ENCODE assay signal across 11 cellular contexts in genomic region chr12:46556105-46556559, GRCh38.
A peak's percentile ranks its signal among the peaks of the same experiment; 100 is the strongest.
DNase-seq lines count a peak whose midpoint lies in the region; ATAC-seq, FAIRE-seq and TF ChIP-seq lines count a peak whose summit lies in the region.
"Had no signal": no experiment of that assay in that cellular context is flagged by ENCODE, and none has a peak within 500 bp of the region (broad histone marks: within the 10 kb centered on the region; RNA-seq: fewer than 3 reads in every experiment).

No MANE protein-coding gene starts in this region.

- H3K4me2 ChIP-seq in A549: peak overlapping the region; percentile 52

- ATAC-seq in A549: peak; percentile 58 to 61
- ATAC-seq in HG03196 (IDR thresholded peaks at IDR 0.05; ENCODE audit: unreplicated experiment): no peak
- no peak for ATAC-seq in HG02885 (IDR thresholded peaks at IDR 0.05; ENCODE audit: poor library complexity, unreplicated experiment)
- ATAC-seq in natural killer cell: no peak

- no peaks in the 10 kb centered on the region for H3K27me3 ChIP-seq in MG63

- H3K27me3 Mint-ChIP-seq in natural killer cell (ENCODE audit: low read depth in 2 of 2): no peaks in the 10 kb centered on the region
- H3K27me3 Mint-ChIP-seq: CD4-positive, alpha-beta T cell had no signal

- TF ChIP-seq RAD21 in A549 (conservative IDR thresholded peaks at IDR 0.05 in 1 of 2, IDR thresholded peaks at IDR 0.05 in 1 of 2): no peak

- intact Hi-C loops in natural killer cell (cut with micrococcal nuclease): no loop called here

- TF ChIP-seq EP300 in A549 (IDR thresholded peaks at IDR 0.05): peak; percentile 43 to 58; a peak in 2 of 5 replicates

- H3K4me1 Mint-ChIP-seq in natural killer cell: peaks cover under 1 to 22% of the 10 kb centered on the region in 2 donors

- H3K36me3 ChIP-seq in MG63 (no peaks in the 10 kb centered on the region; the same call in 1 of the 2 replicates), mesodermal cell (ENCODE audit: control insufficient read depth, insufficient read depth, low read length) (no peaks in the 10 kb centered on the region)

- CTCF ChIA-PET in A549 (lab: Yijun Ruan, JAX): interaction anchor here (0.6 to 1.3 kb wide), 2 partner anchors 9 to 672 kb away, joined by 3 to 4 read pairs; no protein-coding TSS in a partner anchor

- FAIRE-seq in A549 (lab: Jason Lieb, UNC): peak; percentile 32
- FAIRE-seq: GM19239 had no signal

- H3K4me3 Mint-ChIP-seq in natural killer cell: no peak overlapping the region
- H3K4me3 Mint-ChIP-seq: CD4-positive, alpha-beta T cell had no signal

- H3K4me1 ChIP-seq in A549: peaks cover 61% of the 10 kb centered on the region
- peaks cover 16% of the 10 kb centered on the region for H3K4me1 ChIP-seq in mesodermal cell (ENCODE audit: control insufficient read depth, insufficient read depth, low read length, poor library complexity, severe bottlenecking)

- 13% methylated on average over 2 of the region's 2 CpGs for WGBS in A549 (ENCODE audit: missing lambda C conversion rate)
- no CpG with 5 or more reads among the region's 2 CpGs for WGBS in mesodermal cell (ENCODE audit: insufficient coverage in 2 of 2), 2 experiments

- DNase-seq in A549 (ENCODE audit: low read depth in 1 of 2, low spot score in 1 of 2) (peak; percentile 19 to 68), MG63 (peak; percentile 10), dermis microvascular lymphatic vessel endothelial cell (ENCODE audit: low read depth in 2 of 2) (peak; percentile 52 to 88), NCI-H2171 (lab: John Stamatoyannopoulos, UW) (no peak), natural killer cell (no peak)
- DNase-seq: activated T-cell treated with anti-CD3 and anti-CD28 coated beads, Interleukin-2, amount 50 U/mL, for 1 hour; CD4-positive, alpha-beta T cell had no signal

- no peak overlapping the region for H3K4me3 ChIP-seq in A549
- H3K4me3 ChIP-seq in MG63: no peak overlapping the region
- no peak overlapping the region for H3K4me3 ChIP-seq in mesodermal cell (ENCODE audit: extremely low read depth, insufficient read depth, low read length, poor library complexity, severe bottlenecking)

- TF ChIP-seq CTCF in A549 (IDR thresholded peaks at IDR 0.05) (no peak), natural killer cell (IDR thresholded peaks at IDR 0.05) (no peak)

- H3K36me3 Mint-ChIP-seq in natural killer cell: no peaks in the 10 kb centered on the region

- H3K9me3 ChIP-seq in A549 (peaks cover 4% of the 10 kb centered on the region; the same call in 1 of the 3 replicates), MG63 (no peaks in the 10 kb centered on the region), mesodermal cell (ENCODE audit: control insufficient read depth, low read length) (no peaks in the 10 kb centered on the region)

- peaks cover 0 to 2% of the 10 kb centered on the region in 2 donors for H3K9me3 Mint-ChIP-seq in natural killer cell
- H3K9me3 Mint-ChIP-seq: CD4-positive, alpha-beta T cell had no signal

- H3K27ac Mint-ChIP-seq in natural killer cell: no peak overlapping the region
- H3K27ac Mint-ChIP-seq: CD4-positive, alpha-beta T cell had no signal

- no peak for TF ChIP-seq POLR2A in A549 (IDR thresholded peaks at IDR 0.05; ENCODE audit: low read length)

- H3K27ac ChIP-seq in A549: peak overlapping the region; percentile 74 to 77
- H3K27ac ChIP-seq in mesodermal cell (ENCODE audit: low read depth, low read length, severe bottlenecking): peak overlapping the region; percentile 68

- POLR2A ChIA-PET in A549 (lab: Yijun Ruan, JAX): interaction anchor here (1.0 kb wide), 1 partner anchor 32 kb away, joined by 7 read pairs; no protein-coding TSS in a partner anchor

TF ChIP-seq in A549, 52 proteins besides CTCF, POLR2A, EP300 and RAD21 (continues in another document):
- TF ChIP-seq NFE2L2 (conservative IDR thresholded peaks at IDR 0.05; ENCODE audit: low read length) (no peak), ZC3H11A (IDR thresholded peaks at IDR 0.05) (no peak), EHMT2 (IDR thresholded peaks at IDR 0.05; ENCODE audit: low read depth) (no peak), CHD4 (IDR thresholded peaks at IDR 0.05; ENCODE audit: borderline replicate concordance) (no peak), HOXB5 (CRISPR knock-in tag; IDR thresholded peaks at IDR 0.05) (no peak), CHD2 (IDR thresholded peaks at IDR 0.05; ENCODE audit: low read length, partially characterized antibody) (no peak), HEYL (CRISPR knock-in tag; IDR thresholded peaks at IDR 0.05) (no peak), RCOR1 (IDR thresholded peaks at IDR 0.05; ENCODE audit: low read depth, low read length) (no peak), ZNF302 (CRISPR knock-in tag; IDR thresholded peaks at IDR 0.05) (no peak), HMGXB4 (CRISPR knock-in tag; IDR thresholded peaks at IDR 0.05; ENCODE audit: borderline replicate concordance) (no peak), NPAS2 (CRISPR knock-in tag; IDR thresholded peaks at IDR 0.05; ENCODE audit: borderline replicate concordance) (no peak), POLR2AphosphoS2 (conservative IDR thresholded peaks at IDR 0.05; ENCODE audit: low read length) (no peak), ESRRA (IDR thresholded peaks at IDR 0.05; ENCODE audit: borderline replicate concordance, low read length) (no peak), HOXB13 (CRISPR knock-in tag; IDR thresholded peaks at IDR 0.05; ENCODE audit: low read depth) (no peak), PHF8 (IDR thresholded peaks at IDR 0.05; ENCODE audit: borderline replicate concordance, low read depth) (no peak), RARB (CRISPR knock-in tag; IDR thresholded peaks at IDR 0.05) (no peak), SREBF2 (IDR thresholded peaks at IDR 0.05) (no peak), TFCP2L1 (CRISPR knock-in tag; IDR thresholded peaks at IDR 0.05) (no peak), KDM1A (IDR thresholded peaks at IDR 0.05; ENCODE audit: low read depth) (no peak), EHF (CRISPR knock-in tag; IDR thresholded peaks at IDR 0.05) (no peak), CEBPB (IDR thresholded peaks at IDR 0.05) (peak; percentile 52 to 71; a peak in 2 of 4 replicates), HDAC2 (IDR thresholded peaks at IDR 0.05) (no peak), ZSCAN20 (CRISPR knock-in tag; IDR thresholded peaks at IDR 0.05) (no peak), FOSB (CRISPR knock-in tag; IDR thresholded peaks at IDR 0.05) (no peak), ZFP36 (IDR thresholded peaks at IDR 0.05; ENCODE audit: borderline replicate concordance, partially characterized antibody) (no peak), CBX2 (IDR thresholded peaks at IDR 0.05; ENCODE audit: borderline replicate concordance, low read depth) (no peak), ELK1 (IDR thresholded peaks at IDR 0.05; ENCODE audit: low read depth, low read length) (no peak), RFX5 (IDR thresholded peaks at IDR 0.05) (no peak), SMC3 (IDR thresholded peaks at IDR 0.05) (peak; percentile 33; the same call in 2 of the 3 replicates), KDM5A (IDR thresholded peaks at IDR 0.05) (no peak), MAFK (IDR thresholded peaks at IDR 0.05; ENCODE audit: partially characterized antibody) (peak; percentile 79), ATOH8 (CRISPR knock-in tag; IDR thresholded peaks at IDR 0.05; ENCODE audit: low read depth) (no peak)
- TF ChIP-seq, protein P1, sequence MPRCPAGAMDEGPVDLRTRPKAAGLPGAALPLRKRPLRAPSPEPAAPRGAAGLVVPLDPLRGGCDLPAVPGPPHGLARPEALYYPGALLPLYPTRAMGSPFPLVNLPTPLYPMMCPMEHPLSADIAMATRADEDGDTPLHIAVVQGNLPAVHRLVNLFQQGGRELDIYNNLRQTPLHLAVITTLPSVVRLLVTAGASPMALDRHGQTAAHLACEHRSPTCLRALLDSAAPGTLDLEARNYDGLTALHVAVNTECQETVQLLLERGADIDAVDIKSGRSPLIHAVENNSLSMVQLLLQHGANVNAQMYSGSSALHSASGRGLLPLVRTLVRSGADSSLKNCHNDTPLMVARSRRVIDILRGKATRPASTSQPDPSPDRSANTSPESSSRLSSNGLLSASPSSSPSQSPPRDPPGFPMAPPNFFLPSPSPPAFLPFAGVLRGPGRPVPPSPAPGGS (IDR thresholded peaks at IDR 0.05): no peak
- TF ChIP-seq, protein P2, sequence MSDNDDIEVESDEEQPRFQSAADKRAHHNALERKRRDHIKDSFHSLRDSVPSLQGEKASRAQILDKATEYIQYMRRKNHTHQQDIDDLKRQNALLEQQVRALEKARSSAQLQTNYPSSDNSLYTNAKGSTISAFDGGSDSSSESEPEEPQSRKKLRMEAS (IDR thresholded peaks at IDR 0.05): no peak

Comparison
In these comparisons a context has a peak if more than half of its experiments do, and no peak if none do; other contexts are left out.
1. ATAC-seq: peak in A549 (2 of 2); none in HG03196 (single experiment), HG02885 (single experiment) and natural killer cell (0 of 3).
2. DNase-seq: peak in A549 (2 of 2), MG63 (single experiment) and dermis microvascular lymphatic vessel endothelial cell (2 of 2); none in NCI-H2171 (single experiment) and natural killer cell (single experiment).